In the genomic region with DNA sequence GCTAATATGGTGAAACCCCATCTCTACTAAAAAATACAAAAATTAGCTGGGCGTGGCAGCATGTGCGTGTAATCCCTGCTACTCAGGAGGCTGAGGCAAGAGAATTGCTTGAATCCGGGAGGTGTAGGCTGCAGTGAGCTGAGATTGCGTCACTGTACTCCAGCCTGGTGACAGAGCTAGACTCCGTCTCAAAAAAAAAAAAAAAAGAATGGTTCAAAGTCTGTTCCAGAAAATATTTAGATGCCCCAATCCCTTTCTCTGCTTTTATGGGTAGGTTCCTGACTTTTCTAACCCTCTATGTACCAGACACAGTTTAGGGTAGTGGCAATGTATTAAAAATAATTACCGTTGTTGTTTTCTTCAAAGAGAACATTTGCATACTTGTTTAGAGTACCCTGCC, we compare ENCODE assay signal across 1 cellular context.
TF ChIP-seq lines count a peak whose summit lies in the region.

No MANE protein-coding gene starts in this region.

TF ChIP-seq in HepG2, 621 proteins besides CTCF, POLR2A, EP300 and RAD21 (continued from another document and continues in another):
- TF ChIP-seq, protein P1, sequence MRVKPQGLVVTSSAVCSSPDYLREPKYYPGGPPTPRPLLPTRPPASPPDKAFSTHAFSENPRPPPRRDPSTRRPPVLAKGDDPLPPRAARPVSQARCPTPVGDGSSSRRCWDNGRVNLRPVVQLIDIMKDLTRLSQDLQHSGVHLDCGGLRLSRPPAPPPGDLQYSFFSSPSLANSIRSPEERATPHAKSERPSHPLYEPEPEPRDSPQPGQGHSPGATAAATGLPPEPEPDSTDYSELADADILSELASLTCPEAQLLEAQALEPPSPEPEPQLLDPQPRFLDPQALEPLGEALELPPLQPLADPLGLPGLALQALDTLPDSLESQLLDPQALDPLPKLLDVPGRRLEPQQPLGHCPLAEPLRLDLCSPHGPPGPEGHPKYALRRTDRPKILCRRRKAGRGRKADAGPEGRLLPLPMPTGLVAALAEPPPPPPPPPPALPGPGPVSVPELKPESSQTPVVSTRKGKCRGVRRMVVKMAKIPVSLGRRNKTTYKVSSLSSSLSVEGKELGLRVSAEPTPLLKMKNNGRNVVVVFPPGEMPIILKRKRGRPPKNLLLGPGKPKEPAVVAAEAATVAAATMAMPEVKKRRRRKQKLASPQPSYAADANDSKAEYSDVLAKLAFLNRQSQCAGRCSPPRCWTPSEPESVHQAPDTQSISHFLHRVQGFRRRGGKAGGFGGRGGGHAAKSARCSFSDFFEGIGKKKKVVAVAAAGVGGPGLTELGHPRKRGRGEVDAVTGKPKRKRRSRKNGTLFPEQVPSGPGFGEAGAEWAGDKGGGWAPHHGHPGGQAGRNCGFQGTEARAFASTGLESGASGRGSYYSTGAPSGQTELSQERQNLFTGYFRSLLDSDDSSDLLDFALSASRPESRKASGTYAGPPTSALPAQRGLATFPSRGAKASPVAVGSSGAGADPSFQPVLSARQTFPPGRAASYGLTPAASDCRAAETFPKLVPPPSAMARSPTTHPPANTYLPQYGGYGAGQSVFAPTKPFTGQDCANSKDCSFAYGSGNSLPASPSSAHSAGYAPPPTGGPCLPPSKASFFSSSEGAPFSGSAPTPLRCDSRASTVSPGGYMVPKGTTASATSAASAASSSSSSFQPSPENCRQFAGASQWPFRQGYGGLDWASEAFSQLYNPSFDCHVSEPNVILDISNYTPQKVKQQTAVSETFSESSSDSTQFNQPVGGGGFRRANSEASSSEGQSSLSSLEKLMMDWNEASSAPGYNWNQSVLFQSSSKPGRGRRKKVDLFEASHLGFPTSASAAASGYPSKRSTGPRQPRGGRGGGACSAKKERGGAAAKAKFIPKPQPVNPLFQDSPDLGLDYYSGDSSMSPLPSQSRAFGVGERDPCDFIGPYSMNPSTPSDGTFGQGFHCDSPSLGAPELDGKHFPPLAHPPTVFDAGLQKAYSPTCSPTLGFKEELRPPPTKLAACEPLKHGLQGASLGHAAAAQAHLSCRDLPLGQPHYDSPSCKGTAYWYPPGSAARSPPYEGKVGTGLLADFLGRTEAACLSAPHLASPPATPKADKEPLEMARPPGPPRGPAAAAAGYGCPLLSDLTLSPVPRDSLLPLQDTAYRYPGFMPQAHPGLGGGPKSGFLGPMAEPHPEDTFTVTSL (CRISPR knock-in tag; IDR thresholded peaks at IDR 0.05; ENCODE audit: borderline replicate concordance), result no peak
- peak; percentile 62; the same call in 1 of the 2 replicates for TF ChIP-seq PHF21A (CRISPR knock-in tag; IDR thresholded peaks at IDR 0.05)
- TF ChIP-seq, protein P2, sequence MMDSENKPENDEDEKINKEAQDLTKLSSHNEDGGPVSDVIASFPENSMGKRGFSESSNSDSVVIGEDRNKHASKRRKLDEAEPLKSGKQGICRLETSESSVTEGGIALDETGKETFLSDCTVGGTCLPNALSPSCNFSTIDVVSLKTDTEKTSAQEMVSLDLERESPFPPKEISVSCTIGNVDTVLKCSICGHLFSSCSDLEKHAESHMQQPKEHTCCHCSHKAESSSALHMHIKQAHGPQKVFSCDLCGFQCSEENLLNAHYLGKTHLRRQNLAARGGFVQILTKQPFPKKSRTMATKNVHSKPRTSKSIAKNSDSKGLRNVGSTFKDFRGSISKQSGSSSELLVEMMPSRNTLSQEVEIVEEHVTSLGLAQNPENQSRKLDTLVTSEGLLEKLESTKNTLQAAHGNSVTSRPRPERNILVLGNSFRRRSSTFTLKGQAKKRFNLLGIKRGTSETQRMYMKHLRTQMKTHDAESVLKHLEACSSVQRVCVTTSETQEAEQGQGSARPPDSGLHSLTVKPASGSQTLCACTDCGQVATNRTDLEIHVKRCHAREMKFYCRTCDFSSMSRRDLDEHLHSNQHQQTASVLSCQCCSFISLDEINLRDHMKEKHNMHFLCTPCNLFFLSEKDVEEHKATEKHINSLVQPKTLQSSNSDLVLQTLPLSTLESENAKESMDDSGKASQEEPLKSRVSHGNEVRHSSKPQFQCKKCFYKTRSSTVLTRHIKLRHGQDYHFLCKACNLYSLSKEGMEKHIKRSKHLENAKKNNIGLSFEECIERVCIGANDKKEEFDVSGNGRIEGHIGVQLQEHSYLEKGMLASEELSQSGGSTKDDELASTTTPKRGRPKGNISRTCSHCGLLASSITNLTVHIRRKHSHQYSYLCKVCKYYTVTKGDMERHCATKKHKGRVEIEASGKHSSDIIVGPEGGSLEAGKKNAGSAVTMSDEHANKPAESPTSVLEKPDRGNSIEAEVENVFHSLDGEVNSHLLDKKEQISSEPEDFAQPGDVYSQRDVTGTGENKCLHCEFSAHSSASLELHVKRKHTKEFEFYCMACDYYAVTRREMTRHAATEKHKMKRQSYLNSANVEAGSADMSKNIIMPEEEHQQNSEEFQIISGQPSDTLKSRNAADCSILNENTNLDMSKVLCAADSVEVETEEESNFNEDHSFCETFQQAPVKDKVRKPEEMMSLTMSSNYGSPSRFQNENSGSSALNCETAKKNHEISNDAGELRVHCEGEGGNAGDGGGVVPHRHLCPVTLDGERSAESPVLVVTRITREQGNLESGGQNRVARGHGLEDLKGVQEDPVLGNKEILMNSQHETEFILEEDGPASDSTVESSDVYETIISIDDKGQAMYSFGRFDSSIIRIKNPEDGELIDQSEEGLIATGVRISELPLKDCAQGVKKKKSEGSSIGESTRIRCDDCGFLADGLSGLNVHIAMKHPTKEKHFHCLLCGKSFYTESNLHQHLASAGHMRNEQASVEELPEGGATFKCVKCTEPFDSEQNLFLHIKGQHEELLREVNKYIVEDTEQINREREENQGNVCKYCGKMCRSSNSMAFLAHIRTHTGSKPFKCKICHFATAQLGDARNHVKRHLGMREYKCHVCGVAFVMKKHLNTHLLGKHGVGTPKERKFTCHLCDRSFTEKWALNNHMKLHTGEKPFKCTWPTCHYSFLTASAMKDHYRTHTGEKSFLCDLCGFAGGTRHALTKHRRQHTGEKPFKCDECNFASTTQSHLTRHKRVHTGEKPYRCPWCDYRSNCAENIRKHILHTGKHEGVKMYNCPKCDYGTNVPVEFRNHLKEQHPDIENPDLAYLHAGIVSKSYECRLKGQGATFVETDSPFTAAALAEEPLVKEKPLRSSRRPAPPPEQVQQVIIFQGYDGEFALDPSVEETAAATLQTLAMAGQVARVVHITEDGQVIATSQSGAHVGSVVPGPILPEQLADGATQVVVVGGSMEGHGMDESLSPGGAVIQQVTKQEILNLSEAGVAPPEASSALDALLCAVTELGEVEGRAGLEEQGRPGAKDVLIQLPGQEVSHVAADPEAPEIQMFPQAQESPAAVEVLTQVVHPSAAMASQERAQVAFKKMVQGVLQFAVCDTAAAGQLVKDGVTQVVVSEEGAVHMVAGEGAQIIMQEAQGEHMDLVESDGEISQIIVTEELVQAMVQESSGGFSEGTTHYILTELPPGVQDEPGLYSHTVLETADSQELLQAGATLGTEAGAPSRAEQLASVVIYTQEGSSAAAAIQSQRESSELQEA (CRISPR knock-in tag; IDR thresholded peaks at IDR 0.05; ENCODE audit: not compliant biosample characterization), result no peak
- TF ChIP-seq RFXAP (CRISPR knock-in tag; IDR thresholded peaks at IDR 0.05; ENCODE audit: borderline replicate concordance), result 0 out of 2 replicates have a peak, but pooled peaks have one; percentile 31
- TF ChIP-seq, protein P3, sequence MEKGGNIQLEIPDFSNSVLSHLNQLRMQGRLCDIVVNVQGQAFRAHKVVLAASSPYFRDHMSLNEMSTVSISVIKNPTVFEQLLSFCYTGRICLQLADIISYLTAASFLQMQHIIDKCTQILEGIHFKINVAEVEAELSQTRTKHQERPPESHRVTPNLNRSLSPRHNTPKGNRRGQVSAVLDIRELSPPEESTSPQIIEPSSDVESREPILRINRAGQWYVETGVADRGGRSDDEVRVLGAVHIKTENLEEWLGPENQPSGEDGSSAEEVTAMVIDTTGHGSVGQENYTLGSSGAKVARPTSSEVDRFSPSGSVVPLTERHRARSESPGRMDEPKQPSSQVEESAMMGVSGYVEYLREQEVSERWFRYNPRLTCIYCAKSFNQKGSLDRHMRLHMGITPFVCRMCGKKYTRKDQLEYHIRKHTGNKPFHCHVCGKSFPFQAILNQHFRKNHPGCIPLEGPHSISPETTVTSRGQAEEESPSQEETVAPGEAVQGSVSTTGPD (CRISPR knock-in tag; IDR thresholded peaks at IDR 0.05), result no peak
- TF ChIP-seq CEBPG (CRISPR knock-in tag; IDR thresholded peaks at IDR 0.05), result peak; percentile 96
- TF ChIP-seq, protein P4, sequence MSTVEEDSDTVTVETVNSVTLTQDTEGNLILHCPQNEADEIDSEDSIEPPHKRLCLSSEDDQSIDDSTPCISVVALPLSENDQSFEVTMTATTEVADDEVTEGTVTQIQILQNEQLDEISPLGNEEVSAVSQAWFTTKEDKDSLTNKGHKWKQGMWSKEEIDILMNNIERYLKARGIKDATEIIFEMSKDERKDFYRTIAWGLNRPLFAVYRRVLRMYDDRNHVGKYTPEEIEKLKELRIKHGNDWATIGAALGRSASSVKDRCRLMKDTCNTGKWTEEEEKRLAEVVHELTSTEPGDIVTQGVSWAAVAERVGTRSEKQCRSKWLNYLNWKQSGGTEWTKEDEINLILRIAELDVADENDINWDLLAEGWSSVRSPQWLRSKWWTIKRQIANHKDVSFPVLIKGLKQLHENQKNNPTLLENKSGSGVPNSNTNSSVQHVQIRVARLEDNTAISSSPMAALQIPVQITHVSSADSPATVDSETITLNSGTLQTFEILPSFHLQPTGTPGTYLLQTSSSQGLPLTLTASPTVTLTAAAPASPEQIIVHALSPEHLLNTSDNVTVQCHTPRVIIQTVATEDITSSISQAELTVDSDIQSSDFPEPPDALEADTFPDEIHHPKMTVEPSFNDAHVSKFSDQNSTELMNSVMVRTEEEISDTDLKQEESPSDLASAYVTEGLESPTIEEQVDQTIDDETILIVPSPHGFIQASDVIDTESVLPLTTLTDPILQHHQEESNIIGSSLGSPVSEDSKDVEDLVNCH (CRISPR knock-in tag; IDR thresholded peaks at IDR 0.05), result no peak
- no peak for TF ChIP-seq ZNF337 (CRISPR knock-in tag; IDR thresholded peaks at IDR 0.05; ENCODE audit: borderline replicate concordance, low read depth)
- TF ChIP-seq, protein P5, sequence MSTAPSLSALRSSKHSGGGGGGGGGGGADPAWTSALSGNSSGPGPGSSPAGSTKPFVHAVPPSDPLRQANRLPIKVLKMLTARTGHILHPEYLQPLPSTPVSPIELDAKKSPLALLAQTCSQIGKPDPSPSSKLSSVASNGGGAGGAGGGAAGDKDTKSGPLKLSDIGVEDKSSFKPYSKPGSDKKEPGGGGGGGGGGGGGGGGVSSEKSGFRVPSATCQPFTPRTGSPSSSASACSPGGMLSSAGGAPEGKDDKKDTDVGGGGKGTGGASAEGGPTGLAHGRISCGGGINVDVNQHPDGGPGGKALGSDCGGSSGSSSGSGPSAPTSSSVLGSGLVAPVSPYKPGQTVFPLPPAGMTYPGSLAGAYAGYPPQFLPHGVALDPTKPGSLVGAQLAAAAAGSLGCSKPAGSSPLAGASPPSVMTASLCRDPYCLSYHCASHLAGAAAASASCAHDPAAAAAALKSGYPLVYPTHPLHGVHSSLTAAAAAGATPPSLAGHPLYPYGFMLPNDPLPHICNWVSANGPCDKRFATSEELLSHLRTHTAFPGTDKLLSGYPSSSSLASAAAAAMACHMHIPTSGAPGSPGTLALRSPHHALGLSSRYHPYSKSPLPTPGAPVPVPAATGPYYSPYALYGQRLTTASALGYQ (CRISPR knock-in tag; IDR thresholded peaks at IDR 0.05), result 0 out of 2 replicates have a peak, but pooled peaks have one; percentile 29
- TF ChIP-seq, protein P6, sequence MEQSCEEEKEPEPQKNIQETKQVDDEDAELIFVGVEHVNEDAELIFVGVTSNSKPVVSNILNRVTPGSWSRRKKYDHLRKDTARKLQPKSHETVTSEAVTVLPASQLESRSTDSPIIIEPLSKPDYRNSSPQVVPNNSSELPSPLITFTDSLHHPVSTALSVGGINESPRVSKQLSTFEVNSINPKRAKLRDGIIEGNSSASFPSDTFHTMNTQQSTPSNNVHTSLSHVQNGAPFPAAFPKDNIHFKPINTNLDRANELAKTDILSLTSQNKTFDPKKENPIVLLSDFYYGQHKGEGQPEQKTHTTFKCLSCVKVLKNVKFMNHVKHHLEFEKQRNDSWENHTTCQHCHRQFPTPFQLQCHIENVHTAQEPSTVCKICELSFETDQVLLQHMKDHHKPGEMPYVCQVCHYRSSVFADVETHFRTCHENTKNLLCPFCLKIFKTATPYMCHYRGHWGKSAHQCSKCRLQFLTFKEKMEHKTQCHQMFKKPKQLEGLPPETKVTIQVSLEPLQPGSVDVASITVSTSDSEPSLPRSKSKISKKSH (CRISPR knock-in tag; IDR thresholded peaks at IDR 0.05; ENCODE audit: borderline replicate concordance), result no peak
- TF ChIP-seq ESRRA (CRISPR knock-in tag; IDR thresholded peaks at IDR 0.05; ENCODE audit: low read depth), result no peak
- TF ChIP-seq ZNF713 (CRISPR knock-in tag; IDR thresholded peaks at IDR 0.05), result no peak
- 0 out of 2 replicates have a peak, but pooled peaks have one; percentile 44 for TF ChIP-seq ZSCAN31 (CRISPR knock-in tag; IDR thresholded peaks at IDR 0.05; ENCODE audit: low read depth)
- TF ChIP-seq HES4 (CRISPR knock-in tag; IDR thresholded peaks at IDR 0.05; ENCODE audit: borderline replicate concordance), result no peak
- no peak for TF ChIP-seq ZNF75D (CRISPR knock-in tag; IDR thresholded peaks at IDR 0.05; ENCODE audit: borderline replicate concordance)
- TF ChIP-seq MAF1 (CRISPR knock-in tag; IDR thresholded peaks at IDR 0.05; ENCODE audit: borderline replicate concordance), result no peak
- TF ChIP-seq PLRG1 (conservative IDR thresholded peaks at IDR 0.05), result no peak
- TF ChIP-seq NFYB (CRISPR knock-in tag; IDR thresholded peaks at IDR 0.05), result no peak
- peak; percentile 72 for TF ChIP-seq ERF (CRISPR knock-in tag; IDR thresholded peaks at IDR 0.05)
- TF ChIP-seq FOXM1 (CRISPR knock-in tag; IDR thresholded peaks at IDR 0.05), result no peak
- no peak for TF ChIP-seq FOXA1 (IDR thresholded peaks at IDR 0.05)
- TF ChIP-seq FOXA1 (CRISPR knock-in tag; IDR thresholded peaks at IDR 0.05), result no peak
- TF ChIP-seq, protein P7, sequence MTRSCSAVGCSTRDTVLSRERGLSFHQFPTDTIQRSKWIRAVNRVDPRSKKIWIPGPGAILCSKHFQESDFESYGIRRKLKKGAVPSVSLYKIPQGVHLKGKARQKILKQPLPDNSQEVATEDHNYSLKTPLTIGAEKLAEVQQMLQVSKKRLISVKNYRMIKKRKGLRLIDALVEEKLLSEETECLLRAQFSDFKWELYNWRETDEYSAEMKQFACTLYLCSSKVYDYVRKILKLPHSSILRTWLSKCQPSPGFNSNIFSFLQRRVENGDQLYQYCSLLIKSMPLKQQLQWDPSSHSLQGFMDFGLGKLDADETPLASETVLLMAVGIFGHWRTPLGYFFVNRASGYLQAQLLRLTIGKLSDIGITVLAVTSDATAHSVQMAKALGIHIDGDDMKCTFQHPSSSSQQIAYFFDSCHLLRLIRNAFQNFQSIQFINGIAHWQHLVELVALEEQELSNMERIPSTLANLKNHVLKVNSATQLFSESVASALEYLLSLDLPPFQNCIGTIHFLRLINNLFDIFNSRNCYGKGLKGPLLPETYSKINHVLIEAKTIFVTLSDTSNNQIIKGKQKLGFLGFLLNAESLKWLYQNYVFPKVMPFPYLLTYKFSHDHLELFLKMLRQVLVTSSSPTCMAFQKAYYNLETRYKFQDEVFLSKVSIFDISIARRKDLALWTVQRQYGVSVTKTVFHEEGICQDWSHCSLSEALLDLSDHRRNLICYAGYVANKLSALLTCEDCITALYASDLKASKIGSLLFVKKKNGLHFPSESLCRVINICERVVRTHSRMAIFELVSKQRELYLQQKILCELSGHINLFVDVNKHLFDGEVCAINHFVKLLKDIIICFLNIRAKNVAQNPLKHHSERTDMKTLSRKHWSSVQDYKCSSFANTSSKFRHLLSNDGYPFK (CRISPR knock-in tag; IDR thresholded peaks at IDR 0.05; ENCODE audit: borderline replicate concordance), result no peak
- TF ChIP-seq NFKB2 (CRISPR knock-in tag; IDR thresholded peaks at IDR 0.05; ENCODE audit: borderline replicate concordance), result no peak
- TF ChIP-seq, protein P8, sequence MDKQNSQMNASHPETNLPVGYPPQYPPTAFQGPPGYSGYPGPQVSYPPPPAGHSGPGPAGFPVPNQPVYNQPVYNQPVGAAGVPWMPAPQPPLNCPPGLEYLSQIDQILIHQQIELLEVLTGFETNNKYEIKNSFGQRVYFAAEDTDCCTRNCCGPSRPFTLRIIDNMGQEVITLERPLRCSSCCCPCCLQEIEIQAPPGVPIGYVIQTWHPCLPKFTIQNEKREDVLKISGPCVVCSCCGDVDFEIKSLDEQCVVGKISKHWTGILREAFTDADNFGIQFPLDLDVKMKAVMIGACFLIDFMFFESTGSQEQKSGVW (CRISPR knock-in tag; IDR thresholded peaks at IDR 0.05; ENCODE audit: borderline replicate concordance), result no peak
- TF ChIP-seq ZNF720 (CRISPR knock-in tag; IDR thresholded peaks at IDR 0.05), result no peak
